ENCODE assay signal across 21 cellular contexts in genomic region chr1:200753650-200754198, GRCh38.
"Had no signal": no experiment of that assay in that cellular context is flagged by ENCODE, and none has a peak within 500 bp of the region (broad histone marks: within the 10 kb centered on the region; RNA-seq: fewer than 3 reads in every experiment).

No MANE protein-coding gene starts in this region.

- H3K4me3 ChIP-seq: lower lobe of right lung, sigmoid colon had no signal

- H3K9me3 ChIP-seq: lower lobe of right lung, sigmoid colon had no signal

- ATAC-seq: foreskin keratinocyte; left lobe of liver; lower lobe of right lung; naive thymus-derived CD8-positive, alpha-beta T cell; SK-N-SH treated with all-trans-retinoic acid at 6 μM for 48 hours had no signal

- H3K4me3 Mint-ChIP-seq: activated naive CD8-positive, alpha-beta T cell treated with anti-CD3 and anti-CD28 coated beads for 36 hours; activated T-cell treated with anti-CD3 and anti-CD28 coated beads, Interleukin-2, amount 50 U/mL, for 24 hours; naive thymus-derived CD8-positive, alpha-beta T cell; T-helper 2 cell treated with Interferon-gamma antibody and Interleukin-4, amounts not matched to agents 5 μg/mL and 100 μg/mL, for 36 hours had no signal

- H3K36me3 ChIP-seq: lower lobe of right lung, sigmoid colon had no signal

- H3K9me3 Mint-ChIP-seq: activated naive CD8-positive, alpha-beta T cell treated with anti-CD3 and anti-CD28 coated beads for 36 hours; activated T-cell treated with anti-CD3 and anti-CD28 coated beads, Interleukin-2, amount 50 U/mL, for 24 hours; activated T-helper 2 cell treated with anti-CD3 and anti-CD28 coated beads, Interferon-gamma antibody, Interleukin-2, Interleukin-4, amounts not matched to agents 10 μg/mL and 5 μg/mL and 100 μg/mL, durations not matched to agents 14 hours and 24 hours and 36 hours; naive thymus-derived CD8-positive, alpha-beta T cell; T-helper 2 cell treated with Interferon-gamma antibody and Interleukin-4, amounts not matched to agents 5 μg/mL and 100 μg/mL, for 36 hours had no signal

- H3K27me3 Mint-ChIP-seq: activated naive CD8-positive, alpha-beta T cell treated with anti-CD3 and anti-CD28 coated beads for 36 hours; activated T-cell treated with anti-CD3 and anti-CD28 coated beads, Interleukin-2, amount 50 U/mL, for 24 hours; naive thymus-derived CD8-positive, alpha-beta T cell had no signal

- H3K27ac Mint-ChIP-seq: activated naive CD8-positive, alpha-beta T cell treated with anti-CD3 and anti-CD28 coated beads for 36 hours; activated T-cell treated with anti-CD3 and anti-CD28 coated beads, Interleukin-2, amount 50 U/mL, for 24 hours; activated T-helper 2 cell treated with anti-CD3 and anti-CD28 coated beads, Interferon-gamma antibody, Interleukin-2, Interleukin-4, amounts not matched to agents 10 μg/mL and 5 μg/mL and 100 μg/mL, durations not matched to agents 14 hours and 24 hours and 36 hours; naive thymus-derived CD8-positive, alpha-beta T cell; T-helper 2 cell treated with Interferon-gamma antibody and Interleukin-4, amounts not matched to agents 5 μg/mL and 100 μg/mL, for 36 hours had no signal

- H3K36me3 Mint-ChIP-seq: activated naive CD8-positive, alpha-beta T cell treated with anti-CD3 and anti-CD28 coated beads for 36 hours; naive thymus-derived CD8-positive, alpha-beta T cell had no signal

- H3K27me3 ChIP-seq: foreskin keratinocyte, sigmoid colon had no signal

- H3K27ac ChIP-seq: foreskin keratinocyte, lower lobe of right lung, sigmoid colon, VCaP had no signal

- DNase-seq: activated CD4-positive, alpha-beta T cell treated with anti-CD3 and anti-CD28 coated beads, Interleukin-2, amount 50 U/mL, for 1 hour; activated CD4-positive, CD25-positive, alpha-beta regulatory T cell treated with anti-CD3 and anti-CD28 coated beads, Interleukin-2, amount 50 U/mL, for 72 hours; activated CD8-positive, alpha-beta memory T cell treated with anti-CD3 and anti-CD28 coated beads for 24 hours; activated CD8-positive, alpha-beta memory T cell treated with anti-CD3 and anti-CD28 coated beads, Interleukin-2, amount 50 U/mL, for 4 hours; activated naive CD4-positive, alpha-beta T cell treated with Interleukin-2 at 50 U/mL for 16 hours; activated naive CD8-positive, alpha-beta T cell treated with anti-CD3 and anti-CD28 coated beads for 36 hours; activated T-cell treated with anti-CD3 and anti-CD28 coated beads, Interleukin-2, amount 50 U/mL, for 24 hours; dermis blood vessel endothelial cell; effector CD8-positive, alpha-beta T cell; foreskin keratinocyte; lower lobe of right lung; mesendoderm; naive thymus-derived CD8-positive, alpha-beta T cell; sigmoid colon; stimulated activated CD4-positive, alpha-beta T cell treated with anti-CD3 and anti-CD28 coated beads, Interleukin-2, amount 100 ng/mL, for 48 hours; stimulated activated naive CD4-positive, alpha-beta T cell treated with Interleukin-2 at 50 U/mL for 16 hours had no signal
